Comparison of ENCODE assay signal across 14 cellular contexts in genomic region chr10:62075414-62075813, GRCh38.
DNase-seq lines count a peak whose midpoint lies in the region; ATAC-seq and TF ChIP-seq lines count a peak whose summit lies in the region.
"Had no signal": no experiment of that assay in that cellular context is flagged by ENCODE, and none has a peak within 500 bp of the region (broad histone marks: within the 10 kb centered on the region; RNA-seq: fewer than 3 reads in every experiment).

No MANE protein-coding gene starts in this region.

- H3K27ac ChIP-seq in left lung, result peak overlapping the region; percentile 13 to 41
- H3K27ac ChIP-seq in upper lobe of left lung, result peak overlapping the region in 3 of 4 donors; percentile 11 to 55 (median 51)
- H3K27ac ChIP-seq in spleen, result peak overlapping the region in 2 of 8 donors; percentile 10 to 16

- intact Hi-C loops in activated T-helper 1 cell treated with anti-CD3 and anti-CD28 coated beads, Interleukin-12 subunit alpha, Interleukin-12 subunit beta, Interleukin-2, Interleukin-4 antibody, amounts not matched to agents 30 ng/mL and 10 ng/mL and 1 ng/mL, durations not matched to agents 14 hours and 24 hours and 36 hours (cut with micrococcal nuclease), result no loop called here
- intact Hi-C loops in left lung (cut with DNase I), result no loop called here
- intact Hi-C loops in spleen (cut with DNase I; ENCODE audit: low total_unique reads), result no loop called here

- no peaks in the 10 kb centered on the region for H3K27me3 ChIP-seq in left lung
- H3K27me3 ChIP-seq in upper lobe of left lung, result no peaks in the 10 kb centered on the region
- H3K27me3 ChIP-seq in spleen (replicated peaks in 1 of 7), result no peaks in the 10 kb centered on the region

- H3K27ac Mint-ChIP-seq in activated naive CD8-positive, alpha-beta T cell, result peak overlapping the region; percentile 23
- H3K27ac Mint-ChIP-seq in activated naive CD8-positive, alpha-beta T cell treated with anti-CD3 and anti-CD28 coated beads, Interleukin-2, amount 50 U/mL, for 24 hours, result no peak overlapping the region
- H3K27ac Mint-ChIP-seq in activated T-helper 1 cell treated with anti-CD3 and anti-CD28 coated beads, Interleukin-12 subunit alpha, Interleukin-12 subunit beta, Interleukin-2, Interleukin-4 antibody, amounts not matched to agents 30 ng/mL and 10 ng/mL and 1 ng/mL, durations not matched to agents 14 hours and 24 hours and 36 hours, result peak overlapping the region; percentile 37

- TF ChIP-seq POLR2A in upper lobe of left lung (IDR thresholded peaks at IDR 0.05) (no peak), spleen (IDR thresholded peaks at IDR 0.05) (no peak)

- no peak overlapping the region for H3K4me3 ChIP-seq in left lung
- H3K4me3 ChIP-seq in upper lobe of left lung, result no peak overlapping the region
- H3K4me3 ChIP-seq in spleen, result no peak overlapping the region

- H3K4me1 Mint-ChIP-seq in activated naive CD8-positive, alpha-beta T cell (ENCODE audit: low read depth), result peaks cover 45% of the 10 kb centered on the region
- peaks cover 67% of the 10 kb centered on the region for H3K4me1 Mint-ChIP-seq in activated naive CD8-positive, alpha-beta T cell treated with anti-CD3 and anti-CD28 coated beads, Interleukin-2, amount 50 U/mL, for 24 hours
- peaks cover 86% of the 10 kb centered on the region for H3K4me1 Mint-ChIP-seq in activated T-helper 1 cell treated with anti-CD3 and anti-CD28 coated beads, Interleukin-12 subunit alpha, Interleukin-12 subunit beta, Interleukin-2, Interleukin-4 antibody, amounts not matched to agents 30 ng/mL and 10 ng/mL and 1 ng/mL, durations not matched to agents 14 hours and 24 hours and 36 hours (ENCODE audit: low read depth)

- H3K9me3 Mint-ChIP-seq in activated naive CD8-positive, alpha-beta T cell (ENCODE audit: low read depth), result no peaks in the 10 kb centered on the region
- peaks cover 4% of the 10 kb centered on the region for H3K9me3 Mint-ChIP-seq in activated naive CD8-positive, alpha-beta T cell treated with anti-CD3 and anti-CD28 coated beads, Interleukin-2, amount 50 U/mL, for 24 hours
- H3K9me3 Mint-ChIP-seq in activated T-helper 1 cell treated with anti-CD3 and anti-CD28 coated beads, Interleukin-12 subunit alpha, Interleukin-12 subunit beta, Interleukin-2, Interleukin-4 antibody, amounts not matched to agents 30 ng/mL and 10 ng/mL and 1 ng/mL, durations not matched to agents 14 hours and 24 hours and 36 hours, result peaks cover 4% of the 10 kb centered on the region

- H3K36me3 Mint-ChIP-seq in activated naive CD8-positive, alpha-beta T cell, result peaks cover 40% of the 10 kb centered on the region
- peaks cover 75% of the 10 kb centered on the region for H3K36me3 Mint-ChIP-seq in activated naive CD8-positive, alpha-beta T cell treated with anti-CD3 and anti-CD28 coated beads, Interleukin-2, amount 50 U/mL, for 24 hours (ENCODE audit: low read depth)
- H3K36me3 Mint-ChIP-seq in activated T-helper 1 cell treated with anti-CD3 and anti-CD28 coated beads, Interleukin-12 subunit alpha, Interleukin-12 subunit beta, Interleukin-2, Interleukin-4 antibody, amounts not matched to agents 30 ng/mL and 10 ng/mL and 1 ng/mL, durations not matched to agents 14 hours and 24 hours and 36 hours (ENCODE audit: low read depth), result peaks cover 78% of the 10 kb centered on the region

- H3K4me1 ChIP-seq in left lung (peaks cover 0 to 5% of the 10 kb centered on the region in 2 donors), upper lobe of left lung (peaks cover 0 to 38% (median 13%) of the 10 kb centered on the region in 4 donors), spleen (peaks cover 0 to 86% (median 36%) of the 10 kb centered on the region in 6 donors)

- TF ChIP-seq CTCF in left lung (IDR thresholded peaks at IDR 0.05) (no peak), upper lobe of left lung (IDR thresholded peaks at IDR 0.05) (no peak), spleen (IDR thresholded peaks at IDR 0.05 in 8 of 11, conservative IDR thresholded peaks at IDR 0.05 in 3 of 11) (no peak)

- H3K9me3 ChIP-seq in left lung (no peaks in the 10 kb centered on the region), upper lobe of left lung (no peaks in the 10 kb centered on the region), spleen (no peaks in the 10 kb centered on the region)

- H3K4me3 Mint-ChIP-seq in activated naive CD8-positive, alpha-beta T cell, result no peak overlapping the region
- no peak overlapping the region for H3K4me3 Mint-ChIP-seq in activated naive CD8-positive, alpha-beta T cell treated with anti-CD3 and anti-CD28 coated beads, Interleukin-2, amount 50 U/mL, for 24 hours
- peak overlapping the region; percentile 19 for H3K4me3 Mint-ChIP-seq in activated T-helper 1 cell treated with anti-CD3 and anti-CD28 coated beads, Interleukin-12 subunit alpha, Interleukin-12 subunit beta, Interleukin-2, Interleukin-4 antibody, amounts not matched to agents 30 ng/mL and 10 ng/mL and 1 ng/mL, durations not matched to agents 14 hours and 24 hours and 36 hours
- H3K4me3 Mint-ChIP-seq: naive thymus-derived CD8-positive, alpha-beta T cell had no signal

- H3K36me3 ChIP-seq in left lung, result peaks cover 0 to 57% of the 10 kb centered on the region in 2 donors
- peaks cover 0 to 33% (median 6%) of the 10 kb centered on the region in 4 donors for H3K36me3 ChIP-seq in upper lobe of left lung
- H3K36me3 ChIP-seq in spleen, result peaks cover 0 to 83% (median 25%) of the 10 kb centered on the region in 6 donors

- no peak for ATAC-seq in activated naive CD8-positive, alpha-beta T cell treated with anti-CD3 and anti-CD28 coated beads, Interleukin-2, amount 50 U/mL, for 24 hours
- ATAC-seq in left lung (peak; percentile 10), upper lobe of left lung (ENCODE audit: low FRiP score in 2 of 2) (no peak)
- ATAC-seq: naive thymus-derived CD8-positive, alpha-beta T cell had no signal

- WGBS in upper lobe of left lung, 2 donors, result 83 to 90% methylated on average over 11 of the region's 11 CpGs
- WGBS in spleen, 5 donors, result 82 to 97% (median 86%) methylated on average over 11 of the region's 11 CpGs

- no peak for TF ChIP-seq EP300 in upper lobe of left lung (IDR thresholded peaks at IDR 0.05)

- no peaks in the 10 kb centered on the region for H3K27me3 Mint-ChIP-seq in activated naive CD8-positive, alpha-beta T cell
- H3K27me3 Mint-ChIP-seq in activated naive CD8-positive, alpha-beta T cell treated with anti-CD3 and anti-CD28 coated beads, Interleukin-2, amount 50 U/mL, for 24 hours, result no peaks in the 10 kb centered on the region
- H3K27me3 Mint-ChIP-seq in activated T-helper 1 cell treated with anti-CD3 and anti-CD28 coated beads, Interleukin-12 subunit alpha, Interleukin-12 subunit beta, Interleukin-2, Interleukin-4 antibody, amounts not matched to agents 30 ng/mL and 10 ng/mL and 1 ng/mL, durations not matched to agents 14 hours and 24 hours and 36 hours (ENCODE audit: insufficient read depth), result no peaks in the 10 kb centered on the region
- H3K27me3 Mint-ChIP-seq: naive thymus-derived CD8-positive, alpha-beta T cell had no signal

- no peak for DNase-seq in activated naive CD8-positive, alpha-beta T cell treated with anti-CD3 and anti-CD28 coated beads, Interleukin-2, amount 50 U/mL, for 24 hours
- no peak for DNase-seq in activated T-helper 1 cell treated with anti-CD3 and anti-CD28 coated beads, Interleukin-12 subunit alpha, Interleukin-12 subunit beta, Interleukin-2, Interleukin-4 antibody, amounts not matched to agents 30 ng/mL and 10 ng/mL and 1 ng/mL, durations not matched to agents 14 hours and 24 hours and 36 hours (ENCODE audit: low spot score)
- DNase-seq in left lung (no peak), upper lobe of left lung (no peak), spleen (no peak), A172 (ENCODE audit: low spot score) (no peak)
- no peak for DNase-seq in stimulated activated CD4-positive, alpha-beta T cell treated with anti-CD3 and anti-CD28 coated beads, Interleukin-2, amount 100 ng/mL, for 48 hours
- DNase-seq: activated T-cell treated with anti-CD3 and anti-CD28 coated beads, Interleukin-2, amount 50 U/mL, for 1 hour; C1 segment of cervical spinal cord; cerebellar nuclear complex; Kasumi-1; naive thymus-derived CD8-positive, alpha-beta T cell; stimulated activated CD8-positive, alpha-beta memory T cell treated with anti-CD3 and anti-CD28 coated beads, Interleukin-4, amount 100 ng/mL, for 48 hours had no signal
